9 cellular contexts compared by ENCODE assay signal in genomic region chr15:60396100-60396499, GRCh38. TPM values are rescaled to one million over a fixed set of nuclear protein-coding genes. Genes with fewer than 3 reads are reported as not detected.
DNase-seq lines count a peak whose midpoint lies in the region; ATAC-seq and TF ChIP-seq lines count a peak whose summit lies in the region.
"Had no signal": no experiment of that assay in that cellular context is flagged by ENCODE, and none has a peak within 500 bp of the region (broad histone marks: within the 10 kb centered on the region; RNA-seq: fewer than 3 reads in every experiment).

No MANE protein-coding gene starts in this region.

- no peak overlapping the region for H2AFZ ChIP-seq in mesenchymal stem cell (ENCODE audit: low read depth, low read length)

- H3K14ac ChIP-seq in mesenchymal stem cell (ENCODE audit: low read length in 2 of 2): no peak overlapping the region

- no peak for TF ChIP-seq CTCF in heart right ventricle (IDR thresholded peaks at IDR 0.05)
- no peak for TF ChIP-seq CTCF in brain microvascular endothelial cell (IDR thresholded peaks at IDR 0.05; ENCODE audit: low read depth, low read length, missing control alignments)
- TF ChIP-seq CTCF in upper lobe of right lung (IDR thresholded peaks at IDR 0.05): no peak

- H3K23ac ChIP-seq in mesenchymal stem cell (ENCODE audit: low read length in 2 of 2): peak overlapping the region in 1 of 2 experiments; percentile 16

- no peak overlapping the region for H2AK5ac ChIP-seq in mesenchymal stem cell (ENCODE audit: low read length, severe bottlenecking)

- H3K4me1 ChIP-seq in heart right ventricle (peaks cover 22 to 70% (median 58%) of the 10 kb centered on the region in 9 donors), mesenchymal stem cell (ENCODE audit: control insufficient read depth, insufficient read depth, low read depth, low read length) (peaks cover 20% of the 10 kb centered on the region), upper lobe of right lung (peaks cover 56% of the 10 kb centered on the region)

- H3K9me3 ChIP-seq in heart right ventricle (no peaks in the 10 kb centered on the region), mesenchymal stem cell (ENCODE audit: control insufficient read depth, low read length) (no peaks in the 10 kb centered on the region), upper lobe of right lung (no peaks in the 10 kb centered on the region)

- H2BK120ac ChIP-seq in mesenchymal stem cell (ENCODE audit: low read depth, low read length): no peak overlapping the region

- no peak overlapping the region for H2BK15ac ChIP-seq in mesenchymal stem cell (ENCODE audit: low read depth, poor library complexity, severe bottlenecking)

- DNase-seq in heart right ventricle (no peak), left ventricle myocardium superior (no peak), brain microvascular endothelial cell (no peak), mesenchymal stem cell (peak; percentile 47), upper lobe of right lung (no peak), medulla oblongata (ENCODE audit: extremely low spot score) (no peak), SIG-M5 (lab: John Stamatoyannopoulos, UW) (no peak), DMS153 treated with DMSO at 0.1 percent for 48 hours (lab: John Stamatoyannopoulos, UW; ENCODE audit: unreplicated experiment) (no peak)
- DNase-seq: DMS53 had no signal

- intact Hi-C loops in heart right ventricle (cut with DNase I) (loop anchor here in 6 of 10 donors (2.0 to 5.0 kb wide), 3 partner anchors 25 to 35 kb away; no protein-coding TSS in a partner anchor), left ventricle myocardium superior (cut with micrococcal nuclease) (no loop called here), upper lobe of right lung (cut with DNase I) (no loop called here)

- H3K27ac ChIP-seq in heart right ventricle: peak overlapping the region; percentile 44 to 98 (median 96)
- peak overlapping the region; percentile 99 for H3K27ac ChIP-seq in brain microvascular endothelial cell
- peak overlapping the region; percentile 99 for H3K27ac ChIP-seq in mesenchymal stem cell (ENCODE audit: low read length, poor library complexity, severe bottlenecking)
- peak overlapping the region; percentile 95 for H3K27ac ChIP-seq in upper lobe of right lung

- H4K8ac ChIP-seq in mesenchymal stem cell (ENCODE audit: low read length): no peak overlapping the region

- ATAC-seq in heart right ventricle (no peak), left ventricle myocardium superior (no peak), upper lobe of right lung (no peak)

- H3K36me3 ChIP-seq in heart right ventricle: peaks cover 0 to 33% (median 3%) of the 10 kb centered on the region in 9 donors
- peaks cover 54% of the 10 kb centered on the region for H3K36me3 ChIP-seq in brain microvascular endothelial cell (replicated peaks)
- H3K36me3 ChIP-seq in mesenchymal stem cell (ENCODE audit: control insufficient read depth in 1 of 2, insufficient read depth in 2 of 2, low read depth in 1 of 2, low read length in 2 of 2): peaks cover 11 to 41% of the 10 kb centered on the region in 2 experiments
- peaks cover 9% of the 10 kb centered on the region for H3K36me3 ChIP-seq in upper lobe of right lung

- H3K9ac ChIP-seq in mesenchymal stem cell (ENCODE audit: low read length): peak overlapping the region; percentile 100

- WGBS in heart right ventricle, 2 donors: 56 to 64% methylated on average over 12 of the region's 12 CpGs
- 57% methylated on average over 9 of the region's 12 CpGs for WGBS in mesenchymal stem cell

- no peak overlapping the region for H2BK12ac ChIP-seq in mesenchymal stem cell (ENCODE audit: low read length in 2 of 2)

- H3K4ac ChIP-seq in mesenchymal stem cell (ENCODE audit: low read depth in 1 of 2, low read length in 2 of 2): peak overlapping the region in 1 of 2 experiments; percentile 33

- H3K27me3 ChIP-seq in heart right ventricle (no peaks in the 10 kb centered on the region), brain microvascular endothelial cell (replicated peaks) (no peaks in the 10 kb centered on the region), mesenchymal stem cell (ENCODE audit: control insufficient read depth in 1 of 2, insufficient read depth in 1 of 2, low read length in 2 of 2) (no peaks in the 10 kb centered on the region), upper lobe of right lung (no peaks in the 10 kb centered on the region)

- no peak overlapping the region for H4K91ac ChIP-seq in mesenchymal stem cell (ENCODE audit: low read length)

- H3K79me1 ChIP-seq in mesenchymal stem cell (replicated peaks; ENCODE audit: low read length, poor library complexity, severe bottlenecking): no peaks in the 10 kb centered on the region

- H3K4me3 ChIP-seq in heart right ventricle: peak overlapping the region; percentile 59 to 94 (median 88)
- peak overlapping the region; percentile 71 for H3K4me3 ChIP-seq in brain microvascular endothelial cell (ENCODE audit: low read depth, low read length)
- peak overlapping the region; percentile 53 to 90 for H3K4me3 ChIP-seq in mesenchymal stem cell (ENCODE audit: insufficient read depth in 1 of 2, low read depth in 1 of 2, low read length in 2 of 2)
- H3K4me3 ChIP-seq in upper lobe of right lung: peak overlapping the region; percentile 84

- in situ Hi-C loops in brain microvascular endothelial cell (cut with HindIII; ENCODE audit: low pct_ligation_motif_present, low sequenced_read_pairs): no loop called here

- peak overlapping the region in 1 of 2 experiments; percentile 23 for H3K18ac ChIP-seq in mesenchymal stem cell (ENCODE audit: low read depth in 1 of 2, low read length in 2 of 2)

- H3K4me2 ChIP-seq in mesenchymal stem cell (ENCODE audit: low read length, poor library complexity, severe bottlenecking): peak overlapping the region; percentile 84

- no peak overlapping the region for H2BK5ac ChIP-seq in mesenchymal stem cell (ENCODE audit: low read depth, low read length, poor library complexity, severe bottlenecking)

RNA-seq across cellular contexts. Expression of gene ANXA2, which starts 1.7 kb away (rescaled TPM):
- total RNA-seq in heart right ventricle: 100 to 1,000 TPM in 9 of 10 donors, 10 to 100 TPM in 1; 98.7 to 341 (median 123) TPM
- 100 to 1,000 TPM; 166 to 539 TPM for polyA plus RNA-seq in heart right ventricle
- 162 TPM for total RNA-seq in left ventricle myocardium superior
- 2,051 TPM for polyA plus RNA-seq in mesenchymal stem cell (2013, experiment 1 of 2)
- polyA plus RNA-seq in mesenchymal stem cell (2013, experiment 2 of 2): 2,053 TPM
- 818 TPM for total RNA-seq in upper lobe of right lung

Comparison
In these comparisons a context has a peak if more than half of its experiments do, and no peak if none do; other contexts are left out.
1. intact Hi-C loops: an anchor here in heart right ventricle (2.0 to 5.0 kb wide); none called in left ventricle myocardium superior and upper lobe of right lung.